8 cellular contexts compared by ENCODE assay signal in genomic region chr14:21436567-21437062, GRCh38. TPM values are rescaled to one million over a fixed set of nuclear protein-coding genes. Genes with fewer than 3 reads are reported as not detected.
DNase-seq lines count a peak whose midpoint lies in the region; ATAC-seq, FAIRE-seq and TF ChIP-seq lines count a peak whose summit lies in the region.

No MANE protein-coding gene starts in this region.

- H3K9me3 Mint-ChIP-seq in CD4-positive, alpha-beta memory T cell = no peaks in the 10 kb centered on the region
- no peaks in the 10 kb centered on the region for H3K9me3 Mint-ChIP-seq in mesothelial cell of epicardium

- ATAC-seq in HG03565 (IDR thresholded peaks at IDR 0.05; ENCODE audit: unreplicated experiment) (peak; percentile 5), HG02840 (IDR thresholded peaks at IDR 0.05; ENCODE audit: low FRiP score, unreplicated experiment) (no peak)

- POLR2A ChIA-PET in CD4-positive, alpha-beta memory T cell (lab: Charles Lee; ENCODE audit: partially characterized antibody) = interaction anchor here (0.6 to 3.3 kb wide), 21 partner anchors 10 to 1570 kb away, joined by 3 to 171 read pairs (median 5); partner anchors contain the start of genes CHD8, METTL3, PRMT5 and RAB2B

- peaks cover 38% of the 10 kb centered on the region for H3K4me1 ChIP-seq in CD4-positive, alpha-beta memory T cell (ENCODE audit: insufficient read depth, low read length)

- H3K4me1 Mint-ChIP-seq in CD4-positive, alpha-beta memory T cell = peaks cover 45 to 75% (median 60%) of the 10 kb centered on the region in 4 donors
- H3K4me1 Mint-ChIP-seq in mesothelial cell of epicardium = peaks cover 24% of the 10 kb centered on the region

- H3K27ac Mint-ChIP-seq in CD4-positive, alpha-beta memory T cell = peak overlapping the region; percentile 93 to 99 (median 96)
- peak overlapping the region; percentile 97 for H3K27ac Mint-ChIP-seq in mesothelial cell of epicardium

- peaks cover 2% of the 10 kb centered on the region for H3K36me3 ChIP-seq in CD4-positive, alpha-beta memory T cell (ENCODE audit: insufficient read depth, low read length)
- no peaks in the 10 kb centered on the region for H3K36me3 ChIP-seq in bronchial epithelial cell (ENCODE audit: control insufficient read depth, insufficient read depth, low read length)

- H3K4me3 ChIP-seq in CD4-positive, alpha-beta memory T cell (ENCODE audit: low read length in 2 of 2) = peak overlapping the region; percentile 64 to 95
- H3K4me3 ChIP-seq in bronchial epithelial cell (ENCODE audit: low read depth, low read length) = peak overlapping the region; percentile 96

- no peaks in the 10 kb centered on the region for H3K9me3 ChIP-seq in CD4-positive, alpha-beta memory T cell (ENCODE audit: control insufficient read depth in 1 of 2, low read length in 2 of 2)

- peak overlapping the region; percentile 85 for H3K27ac ChIP-seq in CD4-positive, alpha-beta memory T cell (ENCODE audit: low read depth, low read length)

- H3K27me3 ChIP-seq in CD4-positive, alpha-beta memory T cell (ENCODE audit: insufficient read depth, low read length) = no peaks in the 10 kb centered on the region
- no peaks in the 10 kb centered on the region for H3K27me3 ChIP-seq in bronchial epithelial cell (ENCODE audit: control insufficient read depth, insufficient read depth, low read length)

- peaks cover 0 to 16% of the 10 kb centered on the region in 2 donors for H3K36me3 Mint-ChIP-seq in CD4-positive, alpha-beta memory T cell
- peaks cover 6% of the 10 kb centered on the region for H3K36me3 Mint-ChIP-seq in mesothelial cell of epicardium

- CTCF ChIA-PET in CD4-positive, alpha-beta memory T cell (lab: Charles Lee; ENCODE audit: partially characterized antibody) = interaction anchor here (0.9 to 6.0 kb wide), 7 partner anchors 14 to 332 kb away, joined by 3 to 82 read pairs (median 4); partner anchors contain the start of genes CHD8, METTL3, RAB2B and TOX4

- no peak for FAIRE-seq in bronchial epithelial cell (lab: Jason Lieb, UNC)

- intact Hi-C loops in CD4-positive, alpha-beta memory T cell (cut with micrococcal nuclease) = loop anchor here (1.0 to 2.0 kb wide), 6 partner anchors 20 to 167 kb away; partner anchors contain the start of genes CHD8, HNRNPC, METTL3 and SUPT16H

- no peaks in the 10 kb centered on the region for H3K27me3 Mint-ChIP-seq in CD4-positive, alpha-beta memory T cell
- H3K27me3 Mint-ChIP-seq in mesothelial cell of epicardium (ENCODE audit: low read depth) = no peaks in the 10 kb centered on the region

- TF ChIP-seq CTCF in bronchial epithelial cell (IDR thresholded peaks at IDR 0.05; ENCODE audit: insufficient read depth, low read length, severe bottlenecking) (no peak), mesothelial cell of epicardium (IDR thresholded peaks at IDR 0.05; ENCODE audit: unreplicated experiment) (no peak)

- DNase-seq in CD4-positive, alpha-beta memory T cell = no peak
- peak; percentile 5 for DNase-seq in bronchial epithelial cell (ENCODE audit: low read depth)
- no peak for DNase-seq in mesothelial cell of epicardium (ENCODE audit: low spot score in 2 of 2, unreplicated experiment in 2 of 2)
- DNase-seq in activated gamma-delta T cell treated with Interleukin-2 at 50 U/mL for 16 hours = no peak
- DNase-seq in SK-N-DZ (ENCODE audit: low spot score) = no peak
- DNase-seq in HPDE6-E6E7 (ENCODE audit: extremely low spot score) = no peak

- peak overlapping the region; percentile 94 to 99 (median 96) for H3K4me3 Mint-ChIP-seq in CD4-positive, alpha-beta memory T cell
- H3K4me3 Mint-ChIP-seq in mesothelial cell of epicardium = peak overlapping the region; percentile 80

RNA-seq across cellular contexts. Expression of gene CHD8, which starts 19.3 kb away (rescaled TPM):
- total RNA-seq in CD4-positive, alpha-beta memory T cell = 100 to 1,000 TPM; 131 to 132 TPM
- 10 to 100 TPM in 1 of 2 donors, 1 to 10 TPM in 1; 10.0 to 38.4 TPM for polyA plus RNA-seq in CD4-positive, alpha-beta memory T cell
- 29.7 and 41.1 TPM in 2 replicates for total RNA-seq in bronchial epithelial cell
- total RNA-seq in mesothelial cell of epicardium = 123 to 126 TPM (median 124 TPM) in 3 replicates
- polyA plus RNA-seq in SK-N-DZ (2014; cell fraction: cytosol; rRNA removed) = 30.9 and 31.2 TPM in 2 replicates
- 45.7 and 70.5 TPM in 2 replicates for polyA plus RNA-seq in SK-N-DZ (2014; cell fraction: nucleus; rRNA removed)

RNA-seq across cellular contexts. Expression of gene RAB2B, which starts 40.1 kb away (rescaled TPM):
- 10 to 100 TPM; 29.3 to 30.4 TPM for total RNA-seq in CD4-positive, alpha-beta memory T cell
- polyA plus RNA-seq in CD4-positive, alpha-beta memory T cell = 10 to 100 TPM in 1 of 2 donors, 1 to 10 TPM in 1; 8.3 to 14.9 TPM
- total RNA-seq in bronchial epithelial cell = 17.4 and 17.8 TPM in 2 replicates
- 38.5 to 44.1 TPM (median 39.5 TPM) in 3 replicates for total RNA-seq in mesothelial cell of epicardium
- 31.9 and 42.7 TPM in 2 replicates for polyA plus RNA-seq in SK-N-DZ (2014; cell fraction: cytosol; rRNA removed)
- polyA plus RNA-seq in SK-N-DZ (2014; cell fraction: nucleus; rRNA removed) = 26.5 and 31.2 TPM in 2 replicates

RNA-seq across cellular contexts. Expression of gene TOX4, which starts 40.4 kb away (rescaled TPM):
- 10 to 100 TPM; 83.6 to 86.0 TPM for total RNA-seq in CD4-positive, alpha-beta memory T cell
- 10 to 100 TPM; 81.8 to 86.2 TPM for polyA plus RNA-seq in CD4-positive, alpha-beta memory T cell
- total RNA-seq in bronchial epithelial cell = 16.6 and 23.0 TPM in 2 replicates
- total RNA-seq in mesothelial cell of epicardium = 61.1 to 66.3 TPM (median 62.4 TPM) in 3 replicates
- 22.9 and 31.1 TPM in 2 replicates for polyA plus RNA-seq in SK-N-DZ (2014; cell fraction: cytosol; rRNA removed)
- polyA plus RNA-seq in SK-N-DZ (2014; cell fraction: nucleus; rRNA removed) = 9.5 and 27.8 TPM in 2 replicates

RNA-seq across cellular contexts. Expression of gene SUPT16H, which starts 52.8 kb away (rescaled TPM):
- 10 to 100 TPM; 84.5 to 87.2 TPM for total RNA-seq in CD4-positive, alpha-beta memory T cell
- polyA plus RNA-seq in CD4-positive, alpha-beta memory T cell = 10 to 100 TPM; 60.6 to 84.5 TPM
- total RNA-seq in bronchial epithelial cell (55.8 and 57.0 TPM in 2 replicates), mesothelial cell of epicardium (102 to 107 TPM (median 104 TPM) in 3 replicates)
- 156 TPM in 2 replicates for polyA plus RNA-seq in SK-N-DZ (2014; cell fraction: cytosol; rRNA removed)
- polyA plus RNA-seq in SK-N-DZ (2014; cell fraction: nucleus; rRNA removed) = 137 and 151 TPM in 2 replicates
